17 cellular contexts compared by ENCODE assay signal in genomic region chr6:97203343-97203742, GRCh38.
DNase-seq lines count a peak whose midpoint lies in the region; ATAC-seq, FAIRE-seq and TF ChIP-seq lines count a peak whose summit lies in the region.
"Had no signal": no experiment of that assay in that cellular context is flagged by ENCODE, and none has a peak within 500 bp of the region (broad histone marks: within the 10 kb centered on the region; RNA-seq: fewer than 3 reads in every experiment).

No MANE protein-coding gene starts in this region.

- intact Hi-C loops in pancreas (cut with DNase I), result no loop called here

- H3K36me3 ChIP-seq in pancreas, result no peaks in the 10 kb centered on the region
- H3K36me3 ChIP-seq: adrenal gland, sigmoid colon, transverse colon had no signal

- H3K4me3 ChIP-seq in pancreas, result no peak overlapping the region
- H3K4me3 ChIP-seq: adrenal gland, sigmoid colon, transverse colon had no signal

- H3K27me3 ChIP-seq in pancreas, result no peaks in the 10 kb centered on the region
- H3K27me3 ChIP-seq: adrenal gland, sigmoid colon, transverse colon had no signal

- no peaks in the 10 kb centered on the region for H3K9me3 ChIP-seq in pancreas
- H3K9me3 ChIP-seq: adrenal gland, sigmoid colon, transverse colon had no signal

- DNase-seq in AG08396 (ENCODE audit: low spot score) (peak; percentile 5), HCEC 1CT (peak; percentile 43), NCI-H82 (lab: John Stamatoyannopoulos, UW) (peak; percentile 97), fibroblast of peridontal ligament (ENCODE audit: extremely low read depth) (peak; percentile 51), pancreas (no peak), GM03348 (ENCODE audit: low spot score) (no peak), T-helper 9 cell (no peak), NK-92 (lab: John Stamatoyannopoulos, UW; ENCODE audit: unreplicated experiment) (no peak)
- DNase-seq: activated CD4-positive, alpha-beta T cell treated with anti-CD3 and anti-CD28 coated beads, Interleukin-2, amount 50 U/mL, for 4 hours; adrenal gland; kidney; midbrain; NCI-H1417 treated with DMSO at 0.1 percent for 48 hours; sigmoid colon; stimulated activated CD4-positive, alpha-beta T cell treated with anti-CD3 and anti-CD28 coated beads, Interleukin-4, amount 100 ng/mL, for 4 hours; transverse colon had no signal

- no peak for FAIRE-seq in pancreas (lab: Jason Lieb, UNC)
- FAIRE-seq: kidney had no signal

- no peak for TF ChIP-seq CTCF in pancreas (IDR thresholded peaks at IDR 0.05)

- no peak overlapping the region for H3K27ac ChIP-seq in pancreas
- H3K27ac ChIP-seq: adrenal gland, sigmoid colon, transverse colon had no signal

- 44 to 47% methylated on average over 3 of the region's 3 CpGs for WGBS in pancreas, 2 donors

- ATAC-seq in pancreas, result no peak
- ATAC-seq: HCT116 had no signal

- no peaks in the 10 kb centered on the region for H3K4me1 ChIP-seq in pancreas
- H3K4me1 ChIP-seq: adrenal gland, sigmoid colon, transverse colon had no signal

Comparison
In these comparisons a context has a peak if more than half of its experiments do, and no peak if none do; other contexts are left out.
1. DNase-seq: peak in AG08396 (single experiment), HCEC 1CT (single experiment), NCI-H82 (single experiment) and fibroblast of peridontal ligament (single experiment); none in pancreas (0 of 6), GM03348 (single experiment), T-helper 9 cell (single experiment) and NK-92 (single experiment).